Comparison of ENCODE assay signal across 8 cellular contexts in the genomic region with DNA sequence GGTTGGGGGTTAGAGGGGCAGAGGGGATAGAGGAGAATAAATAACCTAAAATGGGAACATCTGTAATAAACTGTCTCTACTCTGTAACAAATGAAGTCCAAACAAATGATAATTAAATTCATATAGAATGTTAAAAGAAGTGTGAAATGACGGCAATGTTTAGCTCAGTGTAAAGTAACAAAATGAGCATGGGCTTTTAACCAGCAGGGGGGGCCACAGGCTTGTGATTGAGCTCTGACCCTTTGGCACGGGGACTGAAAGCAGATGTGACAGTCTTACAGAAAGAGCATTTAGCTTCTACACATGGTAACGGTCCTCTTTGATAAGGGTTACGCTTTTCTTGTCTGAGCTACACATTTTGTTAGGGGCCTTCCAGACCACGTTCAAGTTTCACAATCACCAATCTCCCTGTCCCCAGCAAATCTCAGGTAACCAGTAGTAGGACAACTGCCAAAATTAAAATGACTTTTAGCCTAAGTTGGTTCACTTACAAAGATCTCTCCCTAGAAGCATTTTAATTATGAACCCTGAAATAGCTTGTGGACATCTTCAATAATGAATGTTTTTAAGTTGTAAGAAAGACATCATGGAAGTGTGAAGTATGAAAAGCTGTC.
A peak's percentile ranks its signal among the peaks of the same experiment; 100 is the strongest.
DNase-seq lines count a peak whose midpoint lies in the region; ATAC-seq and TF ChIP-seq lines count a peak whose summit lies in the region.

No MANE protein-coding gene starts in this region.

- H3K4me3 ChIP-seq in spleen = no peak overlapping the region

- no peak for TF ChIP-seq POLR2A in spleen (IDR thresholded peaks at IDR 0.05)

- WGBS in spleen, 5 donors = 18 to 27% (median 26%) methylated on average over 5 of the region's 5 CpGs

- peak; percentile 79 for ATAC-seq in GM21717 (IDR thresholded peaks at IDR 0.05; ENCODE audit: unreplicated experiment)
- ATAC-seq in HG03196 (IDR thresholded peaks at IDR 0.05; ENCODE audit: unreplicated experiment) = no peak

- no peaks in the 10 kb centered on the region for H3K36me3 ChIP-seq in spleen

- DNase-seq in GM03348 (ENCODE audit: low spot score) = peak; percentile 48
- peak; percentile 37 for DNase-seq in LHCN-M2 (ENCODE audit: low read depth)
- DNase-seq in RPMI8226 = peak; percentile 60
- peak; percentile 27 for DNase-seq in amniotic epithelial cell (ENCODE audit: low read depth)
- DNase-seq in hippocampal formation (lab: John Stamatoyannopoulos, UW) = peak; percentile 51 to 54
- no peak for DNase-seq in spleen

- H3K4me1 ChIP-seq in spleen = no peaks in the 10 kb centered on the region

- TF ChIP-seq CTCF in spleen (IDR thresholded peaks at IDR 0.05 in 8 of 11, conservative IDR thresholded peaks at IDR 0.05 in 3 of 11) = peak in 9 of 11 experiments; percentile 8 to 62 (median 48)

- no peak overlapping the region for H3K27ac ChIP-seq in spleen

- intact Hi-C loops in spleen (cut with DNase I; ENCODE audit: low total_unique reads) = no loop called here

- no peaks in the 10 kb centered on the region for H3K9me3 ChIP-seq in spleen

- no peaks in the 10 kb centered on the region for H3K27me3 ChIP-seq in spleen (replicated peaks in 1 of 7)
